Comparison of ENCODE assay signal across 28 cellular contexts in the genomic region with DNA sequence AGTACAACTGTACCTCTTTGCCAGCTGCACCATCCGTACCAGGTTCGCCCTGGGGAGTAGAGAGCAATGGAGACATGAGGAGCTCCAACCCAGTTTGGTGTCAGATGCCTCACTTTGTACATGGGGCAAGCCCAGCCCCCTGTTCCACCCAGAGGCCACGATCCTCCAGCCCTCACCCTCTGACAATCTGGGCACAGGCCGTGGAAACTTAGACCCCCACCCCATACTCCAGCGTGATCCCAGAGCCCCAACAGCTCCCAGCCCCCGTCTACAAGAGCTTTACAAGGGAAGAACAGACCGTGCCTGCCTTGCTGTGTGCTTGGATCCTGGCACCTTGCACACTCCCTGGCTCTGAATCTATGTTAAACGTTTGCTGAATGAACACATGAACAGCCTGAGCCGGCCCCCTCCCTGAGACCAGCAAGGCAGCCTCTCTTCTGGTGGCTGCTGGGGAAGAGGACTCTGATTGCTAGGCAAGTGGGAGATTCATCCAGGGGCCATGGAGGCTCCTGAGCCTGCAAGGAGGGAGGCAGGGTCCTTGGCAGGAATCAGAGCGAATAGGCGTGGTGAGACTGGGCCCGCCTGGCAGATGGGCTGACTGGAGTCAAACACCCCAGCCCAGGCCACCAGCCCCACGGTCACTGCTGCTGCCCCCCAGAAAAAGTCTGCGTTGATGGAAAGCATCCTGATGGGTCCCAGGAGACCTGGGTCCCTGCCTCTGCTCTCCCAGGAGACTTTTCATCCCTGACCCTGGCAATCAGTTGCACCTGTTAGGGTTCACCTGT. TPM values are rescaled to one million over a fixed set of nuclear protein-coding genes. Genes with fewer than 3 reads are reported as not detected.
"Had no signal": no experiment of that assay in that cellular context is flagged by ENCODE, and none has a peak within 500 bp of the region (broad histone marks: within the 10 kb centered on the region; RNA-seq: fewer than 3 reads in every experiment).

No MANE protein-coding gene starts in this region.

- H3K9me3 ChIP-seq: adrenal gland, body of pancreas, gastrocnemius medialis, left lung, mucosa of descending colon, right atrium auricular region, thoracic aorta had no signal

- H3K79me2 ChIP-seq: parathyroid adenoma had no signal

- H3K4me1 ChIP-seq: adrenal gland, body of pancreas, gastrocnemius medialis, parathyroid adenoma, right atrium auricular region had no signal

- FAIRE-seq: islet of Langerhans had no signal

- H3K4me3 ChIP-seq: adrenal gland, body of pancreas, cardiac muscle cell, gastrocnemius medialis, left lung, lung, mucosa of descending colon, right atrium auricular region, thoracic aorta had no signal

- ATAC-seq: activated CD8-positive, alpha-beta T cell treated with anti-CD3 and anti-CD28 coated beads, Interleukin-2, amount 10 ng/mL, durations not matched to agents 7 days and 5 days; activated T-cell treated with anti-CD3 and anti-CD28 coated beads, Interleukin-2, amount 50 U/mL, for 72 hours; body of pancreas; effector memory CD8-positive, alpha-beta T cell; gastrocnemius medialis; left lung; mucosa of descending colon; natural killer cell treated with Interleukin-12 subunit alpha and Interleukin-12 subunit beta and Interleukin-15 and Interleukin-18, amount 100 ng/mL, for 72 hours; T-cell had no signal

- DNase-seq: activated B cell treated with CpG ODN at 0.5 μM for 24 hours; activated CD8-positive, alpha-beta T cell treated with anti-CD3 and anti-CD28 coated beads, Interleukin-2, amount 10 ng/mL, durations not matched to agents 7 days and 5 days; activated naive CD4-positive, alpha-beta T cell treated with Interleukin-2 at 50 U/mL for 16 hours; activated naive CD8-positive, alpha-beta T cell treated with anti-CD3 and anti-CD28 coated beads for 36 hours; activated T-cell treated with anti-CD3 and anti-CD28 coated beads for 4 hours; activated T-cell treated with anti-CD3 and anti-CD28 coated beads, Interleukin-2, amount 50 U/mL, for 72 hours; adrenal gland; body of pancreas; cortex of kidney; effector memory CD8-positive, alpha-beta T cell; erythroblast; gastrocnemius medialis; glutamatergic neuron; left lung; mesendoderm; mucosa of descending colon; stimulated activated CD4-positive, alpha-beta T cell treated with anti-CD3 and anti-CD28 coated beads, Interleukin-4, amount 100 ng/mL, for 1 hour; T-cell had no signal

- H3K9ac ChIP-seq: parathyroid adenoma had no signal

- H3K27me3 ChIP-seq: adrenal gland, body of pancreas, cardiac muscle cell, gastrocnemius medialis, left lung, right atrium auricular region had no signal

- H3K36me3 ChIP-seq: adrenal gland, cardiac muscle cell, gastrocnemius medialis, left lung had no signal

- H3K27ac ChIP-seq: adrenal gland, body of pancreas, cardiac muscle cell, gastrocnemius medialis, parathyroid adenoma, right atrium auricular region, thoracic aorta had no signal

- H2AFZ ChIP-seq: parathyroid adenoma had no signal

RNA-seq across cellular contexts. Expression of gene HCRTR1, which starts 39.7 kb away (rescaled TPM):
- total RNA-seq: activated B cell treated with CpG ODN at 0.5 μM for 24 hours; activated CD8-positive, alpha-beta T cell treated with anti-CD3 and anti-CD28 coated beads, Interleukin-2, amount 10 ng/mL, durations not matched to agents 7 days and 5 days; activated naive CD8-positive, alpha-beta T cell treated with anti-CD3 and anti-CD28 coated beads for 36 hours; activated T-cell treated with anti-CD3 and anti-CD28 coated beads, Interleukin-2, amount 50 U/mL, for 72 hours; body of pancreas; cardiac muscle cell; left lung; mucosa of descending colon; myocyte; natural killer cell treated with Interleukin-12 subunit alpha and Interleukin-12 subunit beta and Interleukin-15 and Interleukin-18, amount 100 ng/mL, for 72 hours; T-cell; T-helper 2 cell treated with Interferon-gamma antibody and Interleukin-4, amounts not matched to agents 100 ng/mL and 5 ng/mL, for 36 hours; thoracic aorta; ureter had no signal
- polyA plus RNA-seq: cardiac muscle cell had no signal

RNA-seq across cellular contexts. Expression of gene COL16A1, which starts 46.6 kb away (rescaled TPM):
- total RNA-seq: activated CD8-positive, alpha-beta T cell treated with anti-CD3 and anti-CD28 coated beads, Interleukin-2, amount 10 ng/mL, durations not matched to agents 7 days and 5 days; T-helper 2 cell treated with Interferon-gamma antibody and Interleukin-4, amounts not matched to agents 100 ng/mL and 5 ng/mL, for 36 hours had no signal
